18 cellular contexts compared by ENCODE assay signal in genomic region chr21:27079807-27080206, GRCh38.
A peak's percentile ranks its signal among the peaks of the same experiment; 100 is the strongest.
DNase-seq lines count a peak whose midpoint lies in the region; ATAC-seq and TF ChIP-seq lines count a peak whose summit lies in the region.
"Had no signal": no experiment of that assay in that cellular context is flagged by ENCODE, and none has a peak within 500 bp of the region (broad histone marks: within the 10 kb centered on the region; RNA-seq: fewer than 3 reads in every experiment).

No MANE protein-coding gene starts in this region.

- no peak for ATAC-seq in heart right ventricle
- ATAC-seq: SK-N-SH treated with all-trans-retinoic acid at 6 μM for 48 hours had no signal

- H3K36me3 ChIP-seq in HEK293 (ENCODE audit: control insufficient read depth in 2 of 2, insufficient read depth in 1 of 2, low read length in 2 of 2) (no peaks in the 10 kb centered on the region), breast epithelium (no peaks in the 10 kb centered on the region), heart right ventricle (no peaks in the 10 kb centered on the region)
- H3K36me3 ChIP-seq: BE2C, Peyer's patch had no signal

- TF ChIP-seq POLR2A in breast epithelium (IDR thresholded peaks at IDR 0.05), result no peak

- 94 to 96% methylated on average over 3 of the region's 3 CpGs for whole genome bisulfite sequencing in heart right ventricle, 2 donors

- POLR2A ChIA-PET in HEK293 (lab: Yijun Ruan, JAX), result no interaction called here

- H3K4me1 ChIP-seq in HEK293 (ENCODE audit: control insufficient read depth, insufficient read depth, low read length), result peaks cover 3% of the 10 kb centered on the region; the same call in 1 of the 2 replicates
- H3K4me1 ChIP-seq in breast epithelium, result no peaks in the 10 kb centered on the region
- H3K4me1 ChIP-seq in heart right ventricle, result no peaks in the 10 kb centered on the region
- H3K4me1 ChIP-seq: BE2C, Peyer's patch had no signal

- H3K9me3 ChIP-seq in HEK293 (ENCODE audit: control insufficient read depth, insufficient read depth, low read depth, low read length) (no peaks in the 10 kb centered on the region), breast epithelium (no peaks in the 10 kb centered on the region), heart right ventricle (no peaks in the 10 kb centered on the region)
- H3K9me3 ChIP-seq: BE2C, Peyer's patch had no signal

- CTCF ChIA-PET in HEK293 (lab: Yijun Ruan, JAX), result no interaction called here

- TF ChIP-seq CTCF in HEK293 (tag by site-specific recombination; IDR thresholded peaks at IDR 0.05), result no peak
- TF ChIP-seq CTCF in fibroblast of villous mesenchyme (IDR thresholded peaks at IDR 0.05; ENCODE audit: insufficient read depth, low read depth, low read length), result no peak
- TF ChIP-seq CTCF in breast epithelium (IDR thresholded peaks at IDR 0.05), result no peak
- TF ChIP-seq CTCF in heart right ventricle (IDR thresholded peaks at IDR 0.05), result no peak

- H3K27ac ChIP-seq in HEK293 (ENCODE audit: extremely low read depth, low read depth, low read length), result no peak overlapping the region
- H3K27ac ChIP-seq in breast epithelium, result no peak overlapping the region
- no peak overlapping the region for H3K27ac ChIP-seq in heart right ventricle
- H3K27ac ChIP-seq: Peyer's patch had no signal

- H3K4me3 ChIP-seq in HEK293 (ENCODE audit: low read depth, low read length), result no peak overlapping the region
- no peak overlapping the region for H3K4me3 ChIP-seq in fibroblast of villous mesenchyme (ENCODE audit: low read depth, low read length)
- H3K4me3 ChIP-seq in breast epithelium, result no peak overlapping the region
- H3K4me3 ChIP-seq in heart right ventricle, result no peak overlapping the region
- H3K4me3 ChIP-seq: Peyer's patch had no signal

- H3K27me3 ChIP-seq in breast epithelium (no peaks in the 10 kb centered on the region), heart right ventricle (no peaks in the 10 kb centered on the region)
- H3K27me3 ChIP-seq: BE2C, Peyer's patch had no signal

- intact Hi-C loops in breast epithelium (cut with DNase I; ENCODE audit: low total_unique reads) (no loop called here), heart right ventricle (cut with DNase I) (no loop called here)

- DNase-seq in D341Med (ENCODE audit: low spot score), result peak; percentile 20
- peak; percentile 95 for DNase-seq in NCI-H524 treated with DMSO at 0.1 percent for 48 hours (lab: John Stamatoyannopoulos, UW)
- DNase-seq in fibroblast of villous mesenchyme (ENCODE audit: low read depth), result peak; percentile 11
- no peak for DNase-seq in breast epithelium (ENCODE audit: low spot score in 2 of 2)
- DNase-seq in stimulated activated CD4-positive, alpha-beta T cell treated with anti-CD3 and anti-CD28 coated beads, Interleukin-1b, Interleukin-23, amount 100 ng/mL, for 48 hours, result no peak
- no peak for DNase-seq in MV-4-11 (lab: John Stamatoyannopoulos, UW)
- no peak for DNase-seq in heart right ventricle
- DNase-seq: BE2C, GOT3, HCEC 1CT, Kasumi-1, NCI-H1048, NCI-H146, NCI-H2029, NCI-H446, Peyer's patch had no signal

TF ChIP-seq in HEK293, 187 proteins besides CTCF, POLR2A, EP300 and RAD21:
- peak; percentile 58; the same call in 1 of the 2 replicates for TF ChIP-seq HIC1 (tag by site-specific recombination; IDR thresholded peaks at IDR 0.05)
- TF ChIP-seq ZNF169 (tag by site-specific recombination; IDR thresholded peaks at IDR 0.05), result no peak
- TF ChIP-seq TCF7L2 (IDR thresholded peaks at IDR 0.05; ENCODE audit: borderline replicate concordance, low read depth, low read length), result peak; percentile 89
- TF ChIP-seq ZNF670 (tag by site-specific recombination; IDR thresholded peaks at IDR 0.05; ENCODE audit: low read depth), result no peak

Comparison
In these comparisons a context has a peak if more than half of its experiments do, and no peak if none do; other contexts are left out.
1. DNase-seq: peak in D341Med (single experiment), NCI-H524 treated with DMSO at 0.1 percent for 48 hours (single experiment) and fibroblast of villous mesenchyme (single experiment); none in breast epithelium (0 of 2), stimulated activated CD4-positive, alpha-beta T cell treated with anti-CD3 and anti-CD28 coated beads, Interleukin-1b, Interleukin-23, amount 100 ng/mL, for 48 hours (single experiment), MV-4-11 (single experiment) and heart right ventricle (0 of 2).